ENCODE assay signal across 8 cellular contexts in the genomic region with DNA sequence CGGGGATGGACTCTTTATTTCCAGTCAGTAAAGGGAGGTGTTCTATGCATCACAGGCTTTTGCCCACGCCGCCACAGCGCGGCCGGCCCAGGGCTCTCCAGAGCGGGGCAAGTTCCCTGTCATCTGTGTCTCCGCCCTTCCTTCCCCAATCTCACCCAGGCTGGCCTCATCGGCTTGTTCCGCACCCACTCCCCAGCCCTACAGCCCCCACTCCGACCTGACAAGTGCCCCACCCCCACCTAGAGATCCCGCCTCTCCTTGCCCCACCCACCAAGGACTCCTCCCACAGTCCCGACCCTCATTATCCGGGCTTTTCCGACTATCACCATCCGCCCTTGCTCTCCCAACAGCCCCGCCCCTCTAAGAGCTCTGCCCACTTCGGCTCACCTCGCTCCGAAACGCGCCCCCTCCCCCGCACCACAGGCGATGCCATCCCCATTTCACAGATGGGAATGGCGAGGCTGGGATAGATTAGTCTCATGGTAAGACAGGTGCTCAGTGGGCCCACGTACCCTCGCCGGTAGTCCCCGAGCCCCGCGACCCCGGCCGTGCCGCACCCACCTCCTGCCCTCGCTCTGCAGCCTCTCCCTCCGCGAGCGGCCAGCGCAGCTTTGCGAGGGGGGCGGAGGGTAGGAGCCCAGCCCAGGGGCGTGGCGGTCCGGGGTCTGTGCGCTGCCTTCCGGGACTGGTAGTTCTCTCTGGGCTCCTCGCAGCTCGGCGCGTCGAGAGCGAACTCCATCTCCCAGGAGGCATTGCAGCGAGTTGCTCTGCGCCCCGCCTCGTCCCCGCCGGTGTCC.
DNase-seq lines count a peak whose midpoint lies in the region; ATAC-seq lines count a peak whose summit lies in the region.

A gene with protein sequence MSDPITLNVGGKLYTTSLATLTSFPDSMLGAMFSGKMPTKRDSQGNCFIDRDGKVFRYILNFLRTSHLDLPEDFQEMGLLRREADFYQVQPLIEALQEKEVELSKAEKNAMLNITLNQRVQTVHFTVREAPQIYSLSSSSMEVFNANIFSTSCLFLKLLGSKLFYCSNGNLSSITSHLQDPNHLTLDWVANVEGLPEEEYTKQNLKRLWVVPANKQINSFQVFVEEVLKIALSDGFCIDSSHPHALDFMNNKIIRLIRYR (minus strand): TSS at position 615 of the 797 bp plus-strand sequence. CDS start 14,072 bp downstream, outside the sequence.

- H3K4me3 ChIP-seq in BLaER1 = peak within 1 kb of the TSS; percentile 92

- no peaks in the 10 kb centered on the region for H3K36me3 ChIP-seq in BLaER1

- H3K9ac ChIP-seq in BLaER1 = peak within 1 kb of the TSS; percentile 84

- H3K4me2 ChIP-seq in BLaER1 = peak within 1 kb of the TSS; percentile 93

- H3K27me3 ChIP-seq in BLaER1 = no peaks in the 10 kb centered on the region

- DNase-seq in NCI-H524 treated with DMSO at 0.1 percent for 48 hours (lab: John Stamatoyannopoulos, UW) (peak; percentile 84), kidney tubule cell (ENCODE audit: low spot score) (peak; percentile 98)
- DNase-seq in activated CD4-positive, alpha-beta T cell treated with anti-CD3 and anti-CD28 coated beads for 4 hours = peak; percentile 89 to 90
- peak; percentile 74 for DNase-seq in stimulated activated CD4-positive, alpha-beta T cell treated with anti-CD3 and anti-CD28 coated beads, Interleukin-1b, Interleukin-23, amount 100 ng/mL, for 1 hour (ENCODE audit: low read depth in 2 of 2)

- H4K20me1 ChIP-seq in BLaER1 = no peaks in the 10 kb centered on the region

- H3K27ac ChIP-seq in BLaER1 = peak within 1 kb of the TSS; percentile 80
- peak within 1 kb of the TSS; percentile 92 for H3K27ac ChIP-seq in cingulate gyrus (ENCODE audit: low read depth, low read length)

- ATAC-seq in GM19324 (IDR thresholded peaks at IDR 0.05; ENCODE audit: low FRiP score, unreplicated experiment) = peak; percentile 96
- ATAC-seq in HG03460 (IDR thresholded peaks at IDR 0.05; ENCODE audit: unreplicated experiment) = peak; percentile 96

- no peaks in the 10 kb centered on the region for H3K9me3 ChIP-seq in BLaER1

- H3K4me1 ChIP-seq in BLaER1 = peaks cover 52% of the 10 kb centered on the region

Comparison
In these comparisons a context has a peak if more than half of its experiments do, and no peak if none do; other contexts are left out.
1. Peak in every context shown above with its lines: DNase-seq, ATAC-seq, H3K4me3 ChIP-seq and H3K27ac ChIP-seq.